In the genomic region with DNA sequence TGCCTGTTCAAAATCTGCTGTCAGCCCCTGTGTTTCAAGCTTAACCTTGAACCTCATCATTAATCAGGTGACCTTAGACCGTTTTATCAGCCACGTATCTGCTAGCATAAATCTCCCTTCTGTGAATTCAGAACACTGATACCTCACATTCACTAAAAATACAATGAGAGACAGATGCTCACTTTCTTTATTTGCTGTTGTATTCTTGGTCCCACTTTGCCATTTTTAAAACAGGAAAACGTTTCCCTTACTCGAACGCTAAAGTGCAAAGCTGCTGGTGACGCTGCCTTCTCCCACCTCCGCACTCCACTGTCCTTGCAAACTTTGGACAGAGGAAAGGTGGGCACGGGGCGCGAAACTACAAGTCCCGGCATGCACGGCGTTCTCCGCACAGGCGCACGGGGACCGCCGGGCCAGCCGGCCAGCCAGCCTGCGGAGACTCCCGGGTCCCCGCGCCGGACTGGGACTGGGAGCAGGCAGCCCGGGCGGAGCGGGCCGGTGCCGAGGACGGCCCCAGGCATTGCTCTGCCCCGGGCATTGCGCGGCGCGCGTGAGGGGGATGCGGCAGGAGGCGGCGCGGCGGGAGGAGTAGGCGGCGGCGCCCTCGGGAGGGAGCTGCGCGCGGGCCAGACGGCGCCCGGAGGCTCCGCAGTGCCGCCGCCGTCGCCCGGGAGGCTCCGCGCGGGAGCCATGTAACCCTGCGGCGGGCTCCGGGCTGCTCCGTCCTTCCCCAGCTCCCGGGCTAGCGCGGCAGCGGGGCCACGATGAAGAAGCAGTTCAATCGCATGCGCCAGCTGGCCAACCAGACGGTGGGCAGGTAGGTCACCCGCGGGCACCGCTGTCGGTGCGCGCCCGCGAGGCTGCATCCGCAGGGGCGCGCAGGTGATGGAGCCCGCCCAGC, we compare ENCODE assay signal across 8 cellular contexts. TPM values are rescaled to one million over a fixed set of nuclear protein-coding genes. Genes with fewer than 3 reads are reported as not detected.
DNase-seq lines count a peak whose midpoint lies in the region; ATAC-seq, FAIRE-seq and TF ChIP-seq lines count a peak whose summit lies in the region.

A gene with protein sequence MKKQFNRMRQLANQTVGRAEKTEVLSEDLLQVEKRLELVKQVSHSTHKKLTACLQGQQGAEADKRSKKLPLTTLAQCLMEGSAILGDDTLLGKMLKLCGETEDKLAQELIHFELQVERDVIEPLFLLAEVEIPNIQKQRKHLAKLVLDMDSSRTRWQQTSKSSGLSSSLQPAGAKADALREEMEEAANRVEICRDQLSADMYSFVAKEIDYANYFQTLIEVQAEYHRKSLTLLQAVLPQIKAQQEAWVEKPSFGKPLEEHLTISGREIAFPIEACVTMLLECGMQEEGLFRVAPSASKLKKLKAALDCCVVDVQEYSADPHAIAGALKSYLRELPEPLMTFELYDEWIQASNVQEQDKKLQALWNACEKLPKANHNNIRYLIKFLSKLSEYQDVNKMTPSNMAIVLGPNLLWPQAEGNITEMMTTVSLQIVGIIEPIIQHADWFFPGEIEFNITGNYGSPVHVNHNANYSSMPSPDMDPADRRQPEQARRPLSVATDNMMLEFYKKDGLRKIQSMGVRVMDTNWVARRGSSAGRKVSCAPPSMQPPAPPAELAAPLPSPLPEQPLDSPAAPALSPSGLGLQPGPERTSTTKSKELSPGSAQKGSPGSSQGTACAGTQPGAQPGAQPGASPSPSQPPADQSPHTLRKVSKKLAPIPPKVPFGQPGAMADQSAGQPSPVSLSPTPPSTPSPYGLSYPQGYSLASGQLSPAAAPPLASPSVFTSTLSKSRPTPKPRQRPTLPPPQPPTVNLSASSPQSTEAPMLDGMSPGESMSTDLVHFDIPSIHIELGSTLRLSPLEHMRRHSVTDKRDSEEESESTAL (plus strand): TSS at position 424 of the 901 bp plus-strand sequence. CDS start 341 bp downstream, at position 765.

- SMC1A ChIA-PET in GM12878 (lab: Charles Lee; ENCODE audit: uncharacterized antibody, unreplicated experiment) = no interaction called here

- FAIRE-seq in GM12878 (lab: Jason Lieb, UNC) = peak; percentile 85

- TF ChIP-seq EP300 in GM12878 (IDR thresholded peaks at IDR 0.05; ENCODE audit: borderline replicate concordance in 1 of 2, control insufficient read depth in 1 of 2, low read depth in 2 of 2, low read length in 2 of 2) = no peak

- peaks cover 12% of the 10 kb centered on the region; the same call in 1 of the 2 replicates for H3K27me3 ChIP-seq in BLaER1
- H3K27me3 ChIP-seq in GM12878 (replicated peaks in 1 of 2; ENCODE audit: control insufficient read depth in 2 of 2, insufficient read depth in 2 of 2, low read length in 1 of 2) = peaks cover 0 to 3% of the 10 kb centered on the region in 2 experiments; a peak in 1 of 4 replicates

- H3K4me1 ChIP-seq in BLaER1 (peaks cover 15% of the 10 kb centered on the region), GM12878 (ENCODE audit: control insufficient read depth, insufficient read depth, low read length) (0 out of 2 replicates have a peak, but pooled peaks cover 6% of the 10 kb centered on the region)

- TF ChIP-seq CTCF in GM12878 (IDR thresholded peaks at IDR 0.05 in 2 of 3, conservative IDR thresholded peaks at IDR 0.05 in 1 of 3; ENCODE audit: control insufficient read depth in 2 of 3, extremely low read depth in 1 of 3, insufficient read depth in 1 of 3, low read depth in 3 of 3, low read length in 3 of 3) = no peak

- intact Hi-C loops in GM12878 (cut with micrococcal nuclease; ENCODE audit: unreplicated experiment) = no loop called here

- CTCF ChIA-PET in GM12878 (lab: Yijun Ruan, JAX) = interaction anchor here (0.7 kb wide), 1 partner anchor 47 kb away, joined by 3 read pairs; no protein-coding TSS in a partner anchor

- no peaks in the 10 kb centered on the region for H3K36me3 ChIP-seq in BLaER1
- no peaks in the 10 kb centered on the region for H3K36me3 ChIP-seq in GM12878 (ENCODE audit: control insufficient read depth in 2 of 2, insufficient read depth in 2 of 2, low read length in 1 of 2)

- WGBS in GM12878 (ENCODE audit: insufficient coverage, insufficient replicate concordance, low lambda C conversion rate, missing lambda C conversion rate) = under 1% methylated on average over 72 of the region's 84 CpGs

- peak; percentile 40; the same call in 1 of the 2 replicates for TF ChIP-seq POLR2A in GM12878 (IDR thresholded peaks at IDR 0.05; ENCODE audit: low read depth, low read length)

- no peak for TF ChIP-seq RAD21 in GM12878 (IDR thresholded peaks at IDR 0.05; ENCODE audit: insufficient read depth, low read depth, low read length)

- peak within 1 kb of the TSS; percentile 40 for H3K27ac ChIP-seq in BLaER1
- H3K27ac ChIP-seq in GM12878 (ENCODE audit: control insufficient read depth, insufficient read depth) = no peak within 1 kb of the TSS; the same call in 1 of the 2 replicates

- BruUV-seq in GM12878 (replicated peaks; lab: Mats Ljungman, UMichigan) = no TSS peak

- POLR2A ChIA-PET in GM12878 (lab: Charles Lee) = no interaction called here

- no peaks in the 10 kb centered on the region; the same call in 1 of the 2 replicates for H3K79me2 ChIP-seq in GM12878 (ENCODE audit: control insufficient read depth, insufficient read depth, low read length)

- ATAC-seq in GM18867 (IDR thresholded peaks at IDR 0.05; ENCODE audit: unreplicated experiment) (peak; percentile 97), HG03039 (IDR thresholded peaks at IDR 0.05; ENCODE audit: unreplicated experiment) (peak; percentile 90), GM12878 (peak; percentile 98)

- RAD21 ChIA-PET in GM12878 (lab: Charles Lee; ENCODE audit: unreplicated experiment) = no interaction called here

- peak within 1 kb of the TSS; percentile 91 for H3K4me3 ChIP-seq in BLaER1
- H3K4me3 ChIP-seq in GM12878 = peak within 1 kb of the TSS; percentile 77

- H2AFZ ChIP-seq in GM12878 (ENCODE audit: control insufficient read depth, low read depth, low read length) = peak within 1 kb of the TSS; percentile 80

- H3K9ac ChIP-seq in BLaER1 (peak within 1 kb of the TSS; percentile 77), GM12878 (ENCODE audit: control insufficient read depth, insufficient read depth, low read length) (peak within 1 kb of the TSS; percentile 51)

- in situ Hi-C loops in GM12878 (cut with MboI) = no loop called here

- H3K4me2 ChIP-seq in BLaER1 (peak within 1 kb of the TSS; percentile 96), GM12878 (ENCODE audit: control insufficient read depth, insufficient read depth) (peak within 1 kb of the TSS; percentile 87)

- DNase-seq in NCI-H748 (lab: John Stamatoyannopoulos, UW; ENCODE audit: unreplicated experiment) = peak; percentile 76
- no peak for DNase-seq in GM12878 (ENCODE audit: low read depth, low spot score)
- peak; percentile 47 for DNase-seq in iPS DF 19.7 (ENCODE audit: low read depth, low spot score)
- peak; percentile 1 for DNase-seq in renal cortical epithelial cell (ENCODE audit: low read depth)
- DNase-seq in T-helper 9 cell = no peak

- peaks cover 17% of the 10 kb centered on the region for H4K20me1 ChIP-seq in BLaER1
- H4K20me1 ChIP-seq in GM12878 (ENCODE audit: control insufficient read depth, insufficient read depth) = no peaks in the 10 kb centered on the region

- H3K9me3 ChIP-seq in BLaER1 (no peaks in the 10 kb centered on the region), GM12878 (replicated peaks; ENCODE audit: control insufficient read depth, insufficient read depth, low read length) (no peaks in the 10 kb centered on the region)

TF ChIP-seq in GM12878, 131 proteins besides CTCF, POLR2A, EP300 and RAD21 (continues in another document):
- TF ChIP-seq SMAD1 (IDR thresholded peaks at IDR 0.05; ENCODE audit: low read depth, partially characterized antibody) = no peak
- peak; percentile 61; the same call in 1 of the 2 replicates for TF ChIP-seq NKRF (conservative IDR thresholded peaks at IDR 0.05)

RNA-seq across cellular contexts. Expression of the gene that starts here (rescaled TPM):
- 1.3 and 1.7 TPM in 2 replicates for total RNA-seq in GM12878 (2013; cell fraction: nucleolus; rRNA removed)
- total RNA-seq in GM12878 (2014; rRNA removed) (0.11 and 0.40 TPM in 2 replicates), GM12878 (2014; rRNA removed; fragmentation: Illumina TruSeq; extraction: Trizol) (0.27 and 0.55 TPM in 2 replicates), GM12878 (2021) (0.61 and 1.1 TPM in 2 replicates), renal cortical epithelial cell (1.0 and 1.3 TPM in 2 replicates)
- 2.8 TPM for polyA plus RNA-seq in GM12878 (2011; ENCODE audit: low read depth)
- polyA plus RNA-seq in GM12878 (2011; rRNA removed) (0.33 and 0.57 TPM in 2 replicates), GM12878 (2014; fragmentation: Illumina TruSeq; extraction: Trizol) (0.35 and 0.40 TPM in 2 replicates), GM12878 (2014; fragmentation: Nextera tagmentation; extraction: Ambion mirVana) (under 1 TPM; 0.11 to 0.13 TPM), GM12878 (2014; rRNA removed) (0.80 and 1.2 TPM in 2 replicates), GM12878 (2016; fragmentation: Nextera tagmentation; extraction: Ambion mirVana) (1 to 10 TPM; 1.1 to 1.2 TPM)
- 0.33 and 0.36 TPM in 2 replicates for polyA plus RNA-seq in GM12878 (2011; cell fraction: cytosol; rRNA removed)
- 0.61 and 0.72 TPM in 2 replicates for polyA plus RNA-seq in GM12878 (2011; cell fraction: nucleus; rRNA removed)
- 5.3 and 5.5 TPM in 2 replicates for polyA plus RNA-seq in GM12878 (2012)
- polyA minus RNA-seq in GM12878 (2011; rRNA and poly(A)+ RNA removed) = 0.80 and 1.9 TPM in 2 replicates
- not detected in 2 replicates for polyA minus RNA-seq in GM12878 (2011; cell fraction: cytosol; rRNA and poly(A)+ RNA removed)
- polyA minus RNA-seq in GM12878 (2011; cell fraction: nucleus; rRNA and poly(A)+ RNA removed) = 1.2 and 1.9 TPM in 2 replicates

Comparison
In these comparisons a context has a peak if more than half of its experiments do, and no peak if none do; other contexts are left out.
1. DNase-seq: peak in NCI-H748 (single experiment), iPS DF 19.7 (single experiment) and renal cortical epithelial cell (single experiment); none in GM12878 (single experiment) and T-helper 9 cell (single experiment).
2. Peak in every context shown above with its lines, with median percentiles within 50 percentile points of each other: ATAC-seq.